22 cellular contexts compared by ENCODE assay signal in the genomic region with DNA sequence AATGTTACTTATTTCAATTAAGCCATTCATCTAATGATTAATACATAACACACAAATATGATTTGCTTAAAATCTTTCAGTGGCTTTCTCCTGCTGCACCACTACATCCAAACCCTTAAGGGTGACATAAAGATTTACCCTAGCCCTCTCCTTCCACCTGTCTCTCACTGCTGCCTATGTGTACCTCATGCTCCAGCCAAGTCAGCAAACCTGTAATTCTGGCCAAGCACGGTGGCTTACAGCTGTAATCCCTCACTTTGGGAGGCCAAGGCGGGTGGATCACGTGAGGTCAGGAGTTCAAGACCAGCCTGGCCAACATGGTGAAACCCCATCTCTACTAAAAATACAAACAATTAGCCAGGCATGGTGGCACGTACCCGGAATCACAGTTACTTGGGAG.
"Had no signal": no experiment of that assay in that cellular context is flagged by ENCODE, and none has a peak within 500 bp of the region (broad histone marks: within the 10 kb centered on the region; RNA-seq: fewer than 3 reads in every experiment).

No MANE protein-coding gene starts in this region.

- H3K27ac ChIP-seq: coronary artery, dorsolateral prefrontal cortex, gastroesophageal sphincter, hepatocyte, right atrium auricular region, stomach had no signal

- DNase-seq: dorsolateral prefrontal cortex; effector CD8-positive, alpha-beta T cell; esophagus squamous epithelium; foreskin fibroblast; kidney; left cardiac atrium; left ventricle myocardium superior; mesenchymal stem cell; naive thymus-derived CD4-positive, alpha-beta T cell; nephron progenitor cell; small intestine; stimulated activated CD4-positive, alpha-beta T cell treated with anti-CD3 and anti-CD28 coated beads, Interleukin-12 subunit alpha, Interleukin-12 subunit beta, amount 100 ng/mL, for 4 hours; stimulated activated naive CD4-positive, alpha-beta T cell; stomach; substantia nigra; transverse colon had no signal

- H3K4me1 ChIP-seq: gastroesophageal sphincter, right atrium auricular region had no signal

- H3K27ac Mint-ChIP-seq: nephron progenitor cell had no signal

- H3K79me2 ChIP-seq: hepatocyte had no signal

- H3K27me3 Mint-ChIP-seq: naive thymus-derived CD4-positive, alpha-beta T cell had no signal

- H3K9me3 ChIP-seq: esophagus squamous epithelium, gastroesophageal sphincter, right atrium auricular region, stomach, thoracic aorta, transverse colon had no signal

- H3K4me3 Mint-ChIP-seq: naive thymus-derived CD4-positive, alpha-beta T cell; nephron progenitor cell had no signal

- ATAC-seq: gastroesophageal sphincter; left cardiac atrium; left ventricle myocardium superior; naive thymus-derived CD4-positive, alpha-beta T cell had no signal

- H3K9me3 Mint-ChIP-seq: naive thymus-derived CD4-positive, alpha-beta T cell; nephron progenitor cell had no signal

- H3K27me3 ChIP-seq: dorsolateral prefrontal cortex, esophagus squamous epithelium, gastroesophageal sphincter, hepatocyte, right atrium auricular region, stomach, transverse colon had no signal

- H3K4me3 ChIP-seq: coronary artery, dorsolateral prefrontal cortex, esophagus squamous epithelium, gastroesophageal sphincter, hepatocyte, lung, right atrium auricular region, stomach, thoracic aorta, transverse colon had no signal

- H2AFZ ChIP-seq: hepatocyte had no signal

- H3K4me2 ChIP-seq: hepatocyte had no signal
